ENCODE assay signal across 1 cellular context in genomic region chr16:3158498-3159314, GRCh38.
A peak's percentile ranks its signal among the peaks of the same experiment; 100 is the strongest.
TF ChIP-seq lines count a peak whose summit lies in the region.

No MANE protein-coding gene starts in this region.

TF ChIP-seq in A549, 52 proteins besides CTCF, POLR2A, EP300 and RAD21 (continued from another document):
- 0 out of 3 replicates have a peak, but pooled peaks have one; percentile 51 for TF ChIP-seq BCL3 (IDR thresholded peaks at IDR 0.05)
- 0 out of 2 replicates have a peak, but pooled peaks have one; percentile 30 for TF ChIP-seq GATA3 (IDR thresholded peaks at IDR 0.05; ENCODE audit: borderline replicate concordance)
- TF ChIP-seq, protein P1, sequence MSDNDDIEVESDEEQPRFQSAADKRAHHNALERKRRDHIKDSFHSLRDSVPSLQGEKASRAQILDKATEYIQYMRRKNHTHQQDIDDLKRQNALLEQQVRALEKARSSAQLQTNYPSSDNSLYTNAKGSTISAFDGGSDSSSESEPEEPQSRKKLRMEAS (IDR thresholded peaks at IDR 0.05), result peak; percentile 65
